In genomic region chr5:97041239-97041638, GRCh38 we compare ENCODE assay signal across 1 cellular context.
TF ChIP-seq lines count a peak whose summit lies in the region.

No MANE protein-coding gene starts in this region.

TF ChIP-seq in K562, 482 proteins besides CTCF, POLR2A, EP300 and RAD21 (continued from another document and continues in another):
- TF ChIP-seq ZBTB5 (IDR thresholded peaks at IDR 0.05) (no peak), TCFL5 (CRISPR knock-in tag; conservative IDR thresholded peaks at IDR 0.05) (peak; percentile 83; the same call in 1 of the 2 replicates), ETV1 (tag; conservative IDR thresholded peaks at IDR 0.05; ENCODE audit: low read depth) (peak; percentile 46; the same call in 1 of the 2 replicates), ZNF75A (CRISPR knock-in tag; IDR thresholded peaks at IDR 0.05) (peak; percentile 79), CXXC5 (CRISPR knock-in tag; IDR thresholded peaks at IDR 0.05) (peak; percentile 67), WHSC1 (IDR thresholded peaks at IDR 0.05; ENCODE audit: low read length) (no peak), ATF4 (CRISPR knock-in tag; IDR thresholded peaks at IDR 0.05) (peak; percentile 97), SREBF1 (IDR thresholded peaks at IDR 0.05; ENCODE audit: borderline replicate concordance, low read depth, low read length) (no peak), MAFK (IDR thresholded peaks at IDR 0.05; ENCODE audit: low read length) (no peak), ZNF507 (tag; conservative IDR thresholded peaks at IDR 0.05) (no peak), JUND (IDR thresholded peaks at IDR 0.05; ENCODE audit: borderline replicate concordance, low read depth, low read length) (peak; percentile 66), JUND (tag; IDR thresholded peaks at IDR 0.05; ENCODE audit: borderline replicate concordance, low read depth, low read length) (peak; percentile 39; the same call in 1 of the 3 replicates), ZFPM2 (CRISPR knock-in tag; IDR thresholded peaks at IDR 0.05) (no peak), ZNF655 (CRISPR knock-in tag; IDR thresholded peaks at IDR 0.05) (no peak), TAF15 (IDR thresholded peaks at IDR 0.05; ENCODE audit: low read depth, low read length) (no peak), ILF3 (IDR thresholded peaks at IDR 0.05; ENCODE audit: borderline replicate concordance) (no peak), CHCHD3 (CRISPR knock-in tag; IDR thresholded peaks at IDR 0.05) (no peak), KLF6 (CRISPR knock-in tag; IDR thresholded peaks at IDR 0.05; ENCODE audit: borderline replicate concordance) (peak; percentile 95), ZSCAN32 (CRISPR knock-in tag; IDR thresholded peaks at IDR 0.05) (peak; percentile 82; the same call in 1 of the 2 replicates), SRSF1 (IDR thresholded peaks at IDR 0.05; ENCODE audit: low read depth, low read length) (no peak), KLF16 (IDR thresholded peaks at IDR 0.05) (no peak), ASH1L (IDR thresholded peaks at IDR 0.05; ENCODE audit: borderline replicate concordance, low read depth, partially characterized antibody) (no peak), ELK1 (CRISPR knock-in tag; IDR thresholded peaks at IDR 0.05) (no peak), PRDM10 (IDR thresholded peaks at IDR 0.05; ENCODE audit: partially characterized antibody) (peak; percentile 88), MAFF (IDR thresholded peaks at IDR 0.05; ENCODE audit: low read length) (no peak), MTA2 (IDR thresholded peaks at IDR 0.05; ENCODE audit: low read depth) (no peak), ATF6 (CRISPR knock-in tag; IDR thresholded peaks at IDR 0.05) (no peak), CBX1 (IDR thresholded peaks at IDR 0.05; ENCODE audit: low read depth) (no peak), TEAD4 (IDR thresholded peaks at IDR 0.05; ENCODE audit: low read length) (no peak), TEAD4 (CRISPR knock-in tag; IDR thresholded peaks at IDR 0.05; ENCODE audit: borderline replicate concordance) (no peak), ZBTB8A (IDR thresholded peaks at IDR 0.05; ENCODE audit: partially characterized antibody) (no peak), BMI1 (IDR thresholded peaks at IDR 0.05; ENCODE audit: low read length) (no peak), ZBTB1 (CRISPR knock-in tag; IDR thresholded peaks at IDR 0.05; ENCODE audit: borderline replicate concordance, low read depth) (no peak), NR2C2 (CRISPR knock-in tag; IDR thresholded peaks at IDR 0.05) (no peak), NR2C2 (tag; IDR thresholded peaks at IDR 0.05) (peak; percentile 54; the same call in 1 of the 2 replicates), FOSL1 (tag; conservative IDR thresholded peaks at IDR 0.05) (peak; percentile 63), SLC30A9 (CRISPR knock-in tag; IDR thresholded peaks at IDR 0.05) (no peak), ZBTB17 (CRISPR knock-in tag; IDR thresholded peaks at IDR 0.05) (peak; percentile 82; the same call in 1 of the 2 replicates), ZNF717 (CRISPR knock-in tag; IDR thresholded peaks at IDR 0.05) (no peak), TCF7L2 (IDR thresholded peaks at IDR 0.05; ENCODE audit: low read depth, low read length) (no peak), HCFC1 (IDR thresholded peaks at IDR 0.05; ENCODE audit: low read depth, low read length) (no peak), DIDO1 (tag; IDR thresholded peaks at IDR 0.05; ENCODE audit: low read depth) (no peak), FOXK1 (CRISPR knock-in tag; IDR thresholded peaks at IDR 0.05; ENCODE audit: borderline replicate concordance) (no peak), HINFP (tag; conservative IDR thresholded peaks at IDR 0.05; ENCODE audit: low read depth) (peak; percentile 28; the same call in 1 of the 2 replicates), NR4A1 (CRISPR knock-in tag; IDR thresholded peaks at IDR 0.05) (no peak), NR4A1 (tag; IDR thresholded peaks at IDR 0.05) (no peak), MCM7 (IDR thresholded peaks at IDR 0.05) (no peak), ZNF449 (CRISPR knock-in tag; IDR thresholded peaks at IDR 0.05) (peak; percentile 92), ZNF398 (CRISPR knock-in tag; IDR thresholded peaks at IDR 0.05) (no peak), HMG20A (CRISPR knock-in tag; conservative IDR thresholded peaks at IDR 0.05) (no peak), SMARCA4 (IDR thresholded peaks at IDR 0.05) (peak; percentile 40; the same call in 1 of the 2 replicates), ZKSCAN1 (IDR thresholded peaks at IDR 0.05; ENCODE audit: low read depth, low read length) (no peak), ELK3 (CRISPR knock-in tag; IDR thresholded peaks at IDR 0.05) (0 out of 2 replicates have a peak, but pooled peaks have one; percentile 78), ZNF134 (CRISPR knock-in tag; conservative IDR thresholded peaks at IDR 0.05) (peak; percentile 56), NFRKB (IDR thresholded peaks at IDR 0.05; ENCODE audit: low read depth) (no peak), NRF1 (conservative IDR thresholded peaks at IDR 0.05 in 1 of 2, IDR thresholded peaks at IDR 0.05 in 1 of 2) (no peak), HMG20B (CRISPR knock-in tag; IDR thresholded peaks at IDR 0.05) (no peak)
